In the genomic region with DNA sequence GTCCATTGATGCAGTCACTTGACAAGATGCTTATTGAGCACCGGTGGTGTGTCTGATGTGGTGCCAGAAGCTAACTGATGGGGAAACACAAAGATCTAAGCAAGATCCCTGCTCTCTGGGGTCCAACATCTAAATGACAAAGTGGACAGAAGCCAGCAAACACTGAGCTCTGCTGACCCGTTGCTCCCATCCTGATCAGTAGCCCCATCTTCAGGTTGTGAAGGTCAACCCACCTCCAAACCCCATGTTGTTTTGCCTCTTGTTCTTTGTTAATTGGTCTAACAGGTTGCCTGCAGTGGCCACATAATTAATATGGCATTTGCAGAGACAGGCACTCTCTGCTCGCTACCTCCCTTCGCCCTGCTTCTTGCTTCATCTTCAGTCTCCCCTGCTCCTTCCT, we compare ENCODE assay signal across 20 cellular contexts. TPM values are rescaled to one million over a fixed set of nuclear protein-coding genes. Genes with fewer than 3 reads are reported as not detected.
DNase-seq lines count a peak whose midpoint lies in the region; ATAC-seq and TF ChIP-seq lines count a peak whose summit lies in the region.
"Had no signal": no experiment of that assay in that cellular context is flagged by ENCODE, and none has a peak within 500 bp of the region (broad histone marks: within the 10 kb centered on the region; RNA-seq: fewer than 3 reads in every experiment).

No MANE protein-coding gene starts in this region.

- H2BK5ac ChIP-seq in H9 (ENCODE audit: insufficient read length, low read length), result no peak overlapping the region

- no peak overlapping the region for H2AFZ ChIP-seq in GM23338
- H2AFZ ChIP-seq in H9 (ENCODE audit: low read length), result no peak overlapping the region

- peaks cover 6% of the 10 kb centered on the region for H3K27me3 Mint-ChIP-seq in GM23338 (ENCODE audit: insufficient read depth, low read depth, poor library complexity)
- H3K27me3 Mint-ChIP-seq in H9 (ENCODE audit: low read depth), result peaks cover 15% of the 10 kb centered on the region
- H3K27me3 Mint-ChIP-seq in WTC11 (ENCODE audit: low read depth), result peaks cover 11% of the 10 kb centered on the region
- peaks cover 40 to 46% of the 10 kb centered on the region in 2 donors for H3K27me3 Mint-ChIP-seq in natural killer cell treated with Interleukin-12 subunit alpha and Interleukin-12 subunit beta and Interleukin-15 and Interleukin-18, amount 100 ng/mL, for 72 hours

- no peak overlapping the region for H3K4me3 ChIP-seq in GM23338
- no peak overlapping the region for H3K4me3 ChIP-seq in esophagus squamous epithelium
- H3K4me3 ChIP-seq: BLaER1, HAP-1 had no signal

- H3K9me2 ChIP-seq in GM23338 (ENCODE audit: insufficient read depth), result peaks cover 8% of the 10 kb centered on the region; the same call in 1 of the 2 replicates

- H3K23me2 ChIP-seq in H9 (ENCODE audit: insufficient read length, low read depth, low read length, poor library complexity, severe bottlenecking), result no peaks in the 10 kb centered on the region

- H3K4me2 ChIP-seq in GM23338 (no peak overlapping the region), H9 (ENCODE audit: insufficient read depth, insufficient read length, low read length) (no peak overlapping the region)
- H3K4me2 ChIP-seq: BLaER1 had no signal

- CTCF ChIA-PET in WTC11 (lab: Charles Lee), result interaction anchor here (0.6 to 3.3 kb wide), 11 partner anchors 12 to 327 kb away, joined by 3 to 17 read pairs (median 4); a partner anchor contains a TSS

- H2AK5ac ChIP-seq in H9 (ENCODE audit: insufficient read length, low read length), result no peak overlapping the region

- no peaks in the 10 kb centered on the region for H3F3A ChIP-seq in GM23338 (replicated peaks; ENCODE audit: low read depth)

- no peak overlapping the region for H4K91ac ChIP-seq in H9 (ENCODE audit: insufficient read length, low read depth, low read length)

- no peaks in the 10 kb centered on the region for H3K79me2 ChIP-seq in GM23338 (replicated peaks; ENCODE audit: insufficient read depth)
- no peaks in the 10 kb centered on the region for H3K79me2 ChIP-seq in H9 (ENCODE audit: insufficient read depth, low read length)

- no peak overlapping the region for H3K27ac Mint-ChIP-seq in GM23338
- no peak overlapping the region for H3K27ac Mint-ChIP-seq in H9
- no peak overlapping the region for H3K27ac Mint-ChIP-seq in WTC11
- no peak overlapping the region for H3K27ac Mint-ChIP-seq in natural killer cell treated with Interleukin-12 subunit alpha and Interleukin-12 subunit beta and Interleukin-15 and Interleukin-18, amount 100 ng/mL, for 72 hours
- H3K27ac Mint-ChIP-seq: B cell; CD4-positive, CD25-positive, alpha-beta regulatory T cell; CD8-positive, alpha-beta T cell; HFFc6 had no signal

- no peaks in the 10 kb centered on the region for H3K79me1 ChIP-seq in H9 (ENCODE audit: insufficient read depth, low read depth, low read length, poor library complexity, severe bottlenecking)

- DNase-seq in GM23338 (ENCODE audit: low spot score), result peak; percentile 4
- DNase-seq in H9, result no peak
- DNase-seq in WTC11 (ENCODE audit: low spot score), result no peak
- peak; percentile 33 for DNase-seq in iPS-NIHi7 (ENCODE audit: extremely low spot score)
- DNase-seq in A172 (ENCODE audit: low spot score), result no peak
- DNase-seq in esophagus squamous epithelium (lab: John Stamatoyannopoulos, UW), result no peak
- DNase-seq in natural killer cell treated with Interleukin-12 subunit alpha and Interleukin-12 subunit beta and Interleukin-15 and Interleukin-18, amount 100 ng/mL, for 72 hours (ENCODE audit: low spot score), result no peak
- DNase-seq: CD4-positive, CD25-positive, alpha-beta regulatory T cell; CD8-positive, alpha-beta T cell; DMS 273 treated with DMSO at 0.1 percent for 48 hours; DMS79; EL; GF-D8; GOT3; HFFc6 had no signal

- H3K4ac ChIP-seq in H9 (ENCODE audit: low read depth, low read length), result no peak overlapping the region

- no peak overlapping the region for H3K9ac ChIP-seq in H9 (ENCODE audit: extremely low read depth, insufficient read length, low read length)
- H3K9ac ChIP-seq: BLaER1 had no signal

- peak; percentile 48 for ATAC-seq in GM23338
- ATAC-seq in WTC11, result peak; percentile 61
- ATAC-seq in HG03342 (IDR thresholded peaks at IDR 0.05; ENCODE audit: unreplicated experiment), result no peak
- ATAC-seq in natural killer cell treated with Interleukin-12 subunit alpha and Interleukin-12 subunit beta and Interleukin-15 and Interleukin-18, amount 100 ng/mL, for 72 hours, result no peak
- ATAC-seq: CD8-positive, alpha-beta T cell had no signal

- no peak overlapping the region for H2BK12ac ChIP-seq in H9 (ENCODE audit: insufficient read length, low read depth, low read length)

- no peak overlapping the region for H3K56ac ChIP-seq in H9 (ENCODE audit: insufficient read length, low read depth, low read length)

- POLR2A ChIA-PET in WTC11 (lab: Charles Lee), result no interaction called here

- TF ChIP-seq POLR2A in esophagus squamous epithelium (IDR thresholded peaks at IDR 0.05), result no peak

- H3K9me3 ChIP-seq in H9 (ENCODE audit: control insufficient read depth, low read depth, low read length), result no peaks in the 10 kb centered on the region
- no peaks in the 10 kb centered on the region for H3K9me3 ChIP-seq in esophagus squamous epithelium
- H3K9me3 ChIP-seq: BLaER1 had no signal

- H3K4me1 ChIP-seq in GM23338 (ENCODE audit: insufficient read depth) (no peaks in the 10 kb centered on the region), H9 (ENCODE audit: insufficient read depth, low read length) (no peaks in the 10 kb centered on the region), esophagus squamous epithelium (peaks cover 0 to 24% (median 4%) of the 10 kb centered on the region in 3 donors)
- H3K4me1 ChIP-seq: BLaER1, HAP-1 had no signal

- H3K9me3 Mint-ChIP-seq in GM23338 (no peaks in the 10 kb centered on the region), H9 (peaks cover 0 to 3% of the 10 kb centered on the region in 2 experiments; a peak in 2 of 5 replicates), WTC11 (peaks cover 9% of the 10 kb centered on the region)
- H3K9me3 Mint-ChIP-seq in natural killer cell treated with Interleukin-12 subunit alpha and Interleukin-12 subunit beta and Interleukin-15 and Interleukin-18, amount 100 ng/mL, for 72 hours, result no peaks in the 10 kb centered on the region
- H3K9me3 Mint-ChIP-seq: CD8-positive, alpha-beta T cell; HFFc6 had no signal

- no peak overlapping the region for H3K18ac ChIP-seq in H9 (ENCODE audit: insufficient read length, low read depth, low read length)

- no peaks in the 10 kb centered on the region for H4K20me1 ChIP-seq in GM23338 (replicated peaks; ENCODE audit: insufficient read depth)
- no peaks in the 10 kb centered on the region for H4K20me1 ChIP-seq in H9 (ENCODE audit: control insufficient read depth, insufficient read depth, insufficient read length)
- H4K20me1 ChIP-seq: BLaER1 had no signal

- no peak overlapping the region for H2BK120ac ChIP-seq in H9 (ENCODE audit: low read depth, low read length, poor library complexity, severe bottlenecking)

- no peak overlapping the region for H2BK20ac ChIP-seq in H9 (ENCODE audit: low read depth, low read length, poor library complexity, severe bottlenecking)

- H3K4me1 Mint-ChIP-seq in GM23338 (peaks cover 13% of the 10 kb centered on the region), H9 (peaks cover 20 to 39% of the 10 kb centered on the region in 2 experiments), WTC11 (peaks cover 10% of the 10 kb centered on the region)
- no peaks in the 10 kb centered on the region for H3K4me1 Mint-ChIP-seq in natural killer cell treated with Interleukin-12 subunit alpha and Interleukin-12 subunit beta and Interleukin-15 and Interleukin-18, amount 100 ng/mL, for 72 hours (ENCODE audit: low read depth in 2 of 2)
- H3K4me1 Mint-ChIP-seq: B cell; CD4-positive, CD25-positive, alpha-beta regulatory T cell had no signal

- no CpG with 5 or more reads among the region's 4 CpGs for WGBS in H9 (ENCODE audit: extremely low coverage, insufficient read length, low lambda C conversion rate)
- WGBS in esophagus squamous epithelium, 2 donors, result 69 to 78% methylated on average over 4 of the region's 4 CpGs

- no peak overlapping the region for H4K5ac ChIP-seq in H9 (ENCODE audit: insufficient read length, low read depth, low read length)

- no peak overlapping the region for H3T11ph ChIP-seq in H9 (ENCODE audit: low read length)

- H3K27ac ChIP-seq in GM23338 (ENCODE audit: low read depth) (no peak overlapping the region), H9 (ENCODE audit: insufficient read length, low read depth, low read length) (no peak overlapping the region), esophagus squamous epithelium (no peak overlapping the region)
- H3K27ac ChIP-seq: BLaER1, C4-2B had no signal

- TF ChIP-seq CTCF in GM23338 (conservative IDR thresholded peaks at IDR 0.05; ENCODE audit: low read depth in 2 of 2) (peak in 1 of 2 experiments; percentile 50; a peak in 2 of 4 replicates), H9 (conservative IDR thresholded peaks at IDR 0.05) (peak; percentile 35; the same call in 2 of the 3 replicates), WTC11 (IDR thresholded peaks at IDR 0.05) (no peak), esophagus squamous epithelium (IDR thresholded peaks at IDR 0.05) (no peak)

- H3K27me3 ChIP-seq in GM23338 (ENCODE audit: insufficient read depth), result no peaks in the 10 kb centered on the region
- no peaks in the 10 kb centered on the region; the same call in 1 of the 2 replicates for H3K27me3 ChIP-seq in H9 (ENCODE audit: insufficient read depth, low read length)
- H3K27me3 ChIP-seq in esophagus squamous epithelium, result peaks cover 0 to 61% (median 0%) of the 10 kb centered on the region in 4 donors
- H3K27me3 ChIP-seq: BLaER1 had no signal

- H3K36me3 Mint-ChIP-seq in GM23338 (ENCODE audit: low read depth) (no peaks in the 10 kb centered on the region), H9 (ENCODE audit: insufficient read depth in 1 of 3, low read depth in 3 of 3) (no peaks in the 10 kb centered on the region; a peak in 1 of 7 replicates), WTC11 (peaks cover 5% of the 10 kb centered on the region; the same call in 1 of the 2 replicates)
- no peaks in the 10 kb centered on the region for H3K36me3 Mint-ChIP-seq in natural killer cell treated with Interleukin-12 subunit alpha and Interleukin-12 subunit beta and Interleukin-15 and Interleukin-18, amount 100 ng/mL, for 72 hours
- H3K36me3 Mint-ChIP-seq: CD8-positive, alpha-beta T cell had no signal

- no peak overlapping the region for H3K23ac ChIP-seq in H9 (ENCODE audit: insufficient read length, low read depth, low read length)

- no peak overlapping the region for H2BK15ac ChIP-seq in H9 (ENCODE audit: low read depth, low read length)

- no peak overlapping the region for H3K4me3 Mint-ChIP-seq in GM23338
- no peak overlapping the region; a peak in 1 of 5 replicates for H3K4me3 Mint-ChIP-seq in H9
- H3K4me3 Mint-ChIP-seq in WTC11, result no peak overlapping the region
- no peak overlapping the region for H3K4me3 Mint-ChIP-seq in natural killer cell treated with Interleukin-12 subunit alpha and Interleukin-12 subunit beta and Interleukin-15 and Interleukin-18, amount 100 ng/mL, for 72 hours
- H3K4me3 Mint-ChIP-seq: B cell; CD4-positive, CD25-positive, alpha-beta regulatory T cell; CD8-positive, alpha-beta T cell; HFFc6 had no signal

- H4K8ac ChIP-seq in H9 (replicated peaks; ENCODE audit: insufficient read length, low read depth, low read length), result no peak overlapping the region

- H3K36me3 ChIP-seq in GM23338 (ENCODE audit: insufficient read depth) (no peaks in the 10 kb centered on the region), esophagus squamous epithelium (no peaks in the 10 kb centered on the region)
- H3K36me3 ChIP-seq: BLaER1, HAP-1 had no signal

- intact Hi-C loops in esophagus squamous epithelium (cut with DNase I), result no loop called here

- no peak overlapping the region for H3K14ac ChIP-seq in H9 (ENCODE audit: insufficient read depth, low read length)

RNA-seq across cellular contexts. Expression of a gene that starts 21.5 kb away (rescaled TPM):
- total RNA-seq in GM23338 (2014; rRNA removed; shearing (Covaris generic)), result 13.8 and 15.5 TPM in 2 replicates
- polyA plus RNA-seq in GM23338 (2016; fragmentation: Nextera tagmentation; extraction: Ambion mirVana), result 6.5 and 7.5 TPM in 2 replicates
- total RNA-seq in H9 (2021), result 11.9 and 12.2 TPM in 2 replicates
- 10.7 to 12.5 TPM (median 11.3 TPM) in 3 replicates for total RNA-seq in WTC11 (2021)
- total RNA-seq in A172 (2014; rRNA removed; shearing (Covaris generic)), result 12.5 and 17.8 TPM in 2 replicates
- 10 to 100 TPM; 20.4 to 26.1 (median 22.9) TPM for total RNA-seq in esophagus squamous epithelium
- total RNA-seq in natural killer cell treated with Interleukin-12 subunit alpha and Interleukin-12 subunit beta and Interleukin-15 and Interleukin-18, amount 100 ng/mL, for 72 hours, result 1 to 10 TPM; 3.6 to 4.6 TPM

Comparison
In these comparisons a context has a peak if more than half of its experiments do, and no peak if none do; other contexts are left out.
1. ATAC-seq: peak in GM23338 (single experiment) and WTC11 (single experiment); none in HG03342 (single experiment) and natural killer cell treated with Interleukin-12 subunit alpha and Interleukin-12 subunit beta and Interleukin-15 and Interleukin-18, amount 100 ng/mL, for 72 hours (0 of 2).
2. DNase-seq: peak in GM23338 (single experiment) and iPS-NIHi7 (single experiment); none in H9 (single experiment), WTC11 (single experiment), A172 (single experiment), esophagus squamous epithelium (single experiment) and natural killer cell treated with Interleukin-12 subunit alpha and Interleukin-12 subunit beta and Interleukin-15 and Interleukin-18, amount 100 ng/mL, for 72 hours (single experiment).